Comparison of ENCODE assay signal across 8 cellular contexts in the genomic region with DNA sequence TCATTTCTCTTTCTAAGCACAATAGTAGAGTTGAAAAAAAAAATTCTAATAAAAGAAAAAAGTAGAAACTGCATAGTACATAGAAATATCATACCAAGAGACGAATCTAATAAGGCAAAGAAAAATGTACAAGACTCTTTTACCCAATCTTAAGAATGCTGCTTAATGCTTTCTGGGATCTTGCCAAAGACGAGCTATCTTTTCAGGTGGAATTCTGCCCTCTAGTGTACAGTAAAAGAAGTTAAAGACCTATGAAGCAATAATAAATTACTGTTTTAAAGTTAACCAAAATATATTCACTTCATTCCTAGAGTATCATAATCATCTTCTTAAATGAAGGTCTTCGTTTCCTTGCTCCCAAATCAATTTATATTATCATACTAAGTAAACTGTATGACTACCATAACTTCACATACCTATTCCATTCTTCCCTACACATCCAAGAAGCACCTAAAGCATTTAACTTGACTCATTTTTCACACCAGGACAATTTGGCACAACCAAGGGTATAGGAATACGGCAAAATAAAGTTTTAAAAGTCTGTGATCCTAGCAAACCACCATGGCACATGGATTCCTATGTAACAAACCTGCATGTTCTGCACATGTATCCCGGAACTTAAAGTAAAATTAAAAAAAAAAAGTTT. TPM values are rescaled to one million over a fixed set of nuclear protein-coding genes. Genes with fewer than 3 reads are reported as not detected.
A peak's percentile ranks its signal among the peaks of the same experiment; 100 is the strongest.
DNase-seq lines count a peak whose midpoint lies in the region; ATAC-seq and TF ChIP-seq lines count a peak whose summit lies in the region.

No MANE protein-coding gene starts in this region.

- peaks cover 12% of the 10 kb centered on the region for H3K36me3 Mint-ChIP-seq in endodermal cell (ENCODE audit: low read depth)

- H3K9me3 Mint-ChIP-seq in endodermal cell, result no peaks in the 10 kb centered on the region

- no peak overlapping the region for H3K27ac Mint-ChIP-seq in endodermal cell

- no peak overlapping the region for H3K4me3 ChIP-seq in LNCaP clone FGC (ENCODE audit: low read depth, low read length)
- H3K4me3 ChIP-seq in endodermal cell (ENCODE audit: low read length), result no peak overlapping the region
- H3K4me3 ChIP-seq in mucosa of descending colon, result no peak overlapping the region

- H3K27me3 ChIP-seq in endodermal cell (ENCODE audit: control insufficient read depth, insufficient read depth, low read length, poor library complexity, severe bottlenecking), result no peaks in the 10 kb centered on the region

- H3K4me1 ChIP-seq in endodermal cell (ENCODE audit: control insufficient read depth, insufficient read depth, low read length) (no peaks in the 10 kb centered on the region), mucosa of descending colon (ENCODE audit: low read depth) (no peaks in the 10 kb centered on the region)

- 0 to 39% methylated on average over 1 to 5 of the region's 5 CpGs for WGBS in endodermal cell (ENCODE audit: insufficient coverage in 1 of 2, insufficient read length in 1 of 2), 2 experiments

- peak; percentile 53 for DNase-seq in GF-D8 (lab: John Stamatoyannopoulos, UW)
- DNase-seq in LNCaP clone FGC (ENCODE audit: low read depth), result peak; percentile 63
- DNase-seq in RPMI8226, result peak; percentile 79
- no peak for DNase-seq in endodermal cell
- DNase-seq in mucosa of descending colon, result peak in 1 of 3 donors; percentile 31
- DNase-seq in activated gamma-delta T cell treated with Interleukin-2 at 50 U/mL for 16 hours, result no peak
- DNase-seq in activated CD4-positive, alpha-beta T cell treated with anti-CD3 and anti-CD28 coated beads, Interleukin-2, amount 50 U/mL, for 1 hour, result no peak

- intact Hi-C loops in mucosa of descending colon (cut with DNase I, micrococcal nuclease), result loop anchor here in 1 of 2 donors (10.0 kb wide), 1 partner anchor 151 kb away; no protein-coding TSS in a partner anchor

- H3K36me3 ChIP-seq in endodermal cell (ENCODE audit: control insufficient read depth, insufficient read depth, low read length), result peaks cover 30% of the 10 kb centered on the region
- H3K36me3 ChIP-seq in mucosa of descending colon (ENCODE audit: low read depth), result no peaks in the 10 kb centered on the region

- H3K4me3 Mint-ChIP-seq in endodermal cell, result no peak overlapping the region

- H3K9me3 ChIP-seq in endodermal cell (ENCODE audit: control insufficient read depth, low read length) (no peaks in the 10 kb centered on the region), mucosa of descending colon (no peaks in the 10 kb centered on the region)

- H3K27me3 Mint-ChIP-seq in endodermal cell (ENCODE audit: insufficient read depth), result no peaks in the 10 kb centered on the region

- ATAC-seq in mucosa of descending colon (peak; percentile 75), HG02884 (IDR thresholded peaks at IDR 0.05; ENCODE audit: unreplicated experiment) (no peak)

- H3K4me1 Mint-ChIP-seq in endodermal cell, result no peaks in the 10 kb centered on the region

- no peak overlapping the region for H3K9ac ChIP-seq in endodermal cell (ENCODE audit: extremely low read depth, low read length, poor library complexity, severe bottlenecking)

- TF ChIP-seq CTCF in LNCaP clone FGC (IDR thresholded peaks at IDR 0.05; ENCODE audit: control insufficient read depth, extremely low read depth, insufficient read depth) (peak; percentile 52), endodermal cell (conservative IDR thresholded peaks at IDR 0.05) (peak; percentile 90), mucosa of descending colon (IDR thresholded peaks at IDR 0.05) (peak; percentile 12)

- H3K27ac ChIP-seq in endodermal cell (ENCODE audit: low read depth, low read length), result no peak overlapping the region

RNA-seq across cellular contexts. Expression of gene CFDP1, which starts 47.7 kb away (rescaled TPM):
- total RNA-seq in endodermal cell (100 to 1,000 TPM in 1 of 2 donors, 10 to 100 TPM in 1; 88.7 to 117 TPM), mucosa of descending colon (100 to 1,000 TPM in 1 of 3 donors, 10 to 100 TPM in 2; 71.9 to 101 (median 72.0) TPM)
- polyA plus RNA-seq in endodermal cell (2013, experiment 1 of 2), result 105 TPM
- polyA plus RNA-seq in endodermal cell (2013, experiment 2 of 2), result 101 TPM

Comparison
In these comparisons a context has a peak if more than half of its experiments do, and no peak if none do; other contexts are left out.
1. DNase-seq: peak in GF-D8 (single experiment), LNCaP clone FGC (single experiment) and RPMI8226 (single experiment); none in endodermal cell (single experiment), activated gamma-delta T cell treated with Interleukin-2 at 50 U/mL for 16 hours (single experiment) and activated CD4-positive, alpha-beta T cell treated with anti-CD3 and anti-CD28 coated beads, Interleukin-2, amount 50 U/mL, for 1 hour (single experiment).
2. CTCF ChIP-seq: peak in every context shown above with its lines; median percentile 90 in endodermal cell; 52 in LNCaP clone FGC; 12 in mucosa of descending colon.